ENCODE assay signal across 10 cellular contexts in genomic region chr2:207869784-207870778, GRCh38.
DNase-seq lines count a peak whose midpoint lies in the region; ATAC-seq and TF ChIP-seq lines count a peak whose summit lies in the region.
"Had no signal": no experiment of that assay in that cellular context is flagged by ENCODE, and none has a peak within 500 bp of the region (broad histone marks: within the 10 kb centered on the region; RNA-seq: fewer than 3 reads in every experiment).

No MANE protein-coding gene starts in this region.

- H3K27me3 ChIP-seq in colonic mucosa = no peaks in the 10 kb centered on the region
- H3K27me3 ChIP-seq in psoas muscle (ENCODE audit: insufficient read depth in 3 of 3, low read length in 2 of 3) = no peaks in the 10 kb centered on the region
- H3K27me3 ChIP-seq in aorta (ENCODE audit: control insufficient read depth in 1 of 2, insufficient read depth in 2 of 2, low read length in 1 of 2) = no peaks in the 10 kb centered on the region

- H3K27ac ChIP-seq in colonic mucosa (peak overlapping the region; percentile 4), psoas muscle (peak overlapping the region; percentile 11), aorta (ENCODE audit: low read depth in 1 of 2, low read length in 2 of 2) (no peak overlapping the region)

- H3K4me1 ChIP-seq in colonic mucosa = peaks cover under 1% of the 10 kb centered on the region
- H3K4me1 ChIP-seq in psoas muscle = peaks cover 13% of the 10 kb centered on the region
- no peaks in the 10 kb centered on the region for H3K4me1 ChIP-seq in aorta (ENCODE audit: control insufficient read depth in 1 of 2, insufficient read depth in 2 of 2, low read length in 2 of 2)

- peak; percentile 44 for ATAC-seq in GM18873 (IDR thresholded peaks at IDR 0.05; ENCODE audit: low FRiP score, unreplicated experiment)
- ATAC-seq in psoas muscle = peak in 1 of 4 donors; percentile 53
- ATAC-seq in GM19328 (IDR thresholded peaks at IDR 0.05; ENCODE audit: unreplicated experiment) = no peak
- ATAC-seq in aorta (ENCODE audit: low FRiP score) = no peak
- no peak for ATAC-seq in HG03439 (IDR thresholded peaks at IDR 0.05; ENCODE audit: unreplicated experiment)

- intact Hi-C loops in colonic mucosa (cut with DNase I) (no loop called here), psoas muscle (cut with DNase I) (no loop called here), aorta (cut with DNase I) (no loop called here)

- no peaks in the 10 kb centered on the region for H3K36me3 ChIP-seq in colonic mucosa
- no peaks in the 10 kb centered on the region for H3K36me3 ChIP-seq in psoas muscle (ENCODE audit: insufficient read depth in 1 of 2, low read depth in 1 of 2)
- no peaks in the 10 kb centered on the region for H3K36me3 ChIP-seq in aorta (ENCODE audit: control insufficient read depth in 1 of 2, insufficient read depth in 2 of 2, low read length in 1 of 2)

- TF ChIP-seq CTCF in colonic mucosa (IDR thresholded peaks at IDR 0.05) = no peak
- TF ChIP-seq CTCF in psoas muscle (IDR thresholded peaks at IDR 0.05) = no peak

- peak; percentile 84 for DNase-seq in HT1080 (ENCODE audit: low read depth)
- peak; percentile 37 for DNase-seq in colonic mucosa
- DNase-seq in psoas muscle = no peak
- no peak for DNase-seq in aorta
- no peak for DNase-seq in T1000 (lab: John Stamatoyannopoulos, UW)
- DNase-seq: activated CD4-positive, alpha-beta T cell treated with anti-CD3 and anti-CD28 coated beads, Interleukin-2, amount 50 U/mL, for 48 hours; NCI-H1930 had no signal

- H3K9me3 ChIP-seq in colonic mucosa (no peaks in the 10 kb centered on the region), psoas muscle (no peaks in the 10 kb centered on the region), aorta (ENCODE audit: control insufficient read depth, low read length) (no peaks in the 10 kb centered on the region)

- no peak overlapping the region for H3K9ac ChIP-seq in colonic mucosa (ENCODE audit: low read depth in 2 of 2, low read length in 2 of 2)

- no peak overlapping the region for H3K4me3 ChIP-seq in colonic mucosa
- no peak overlapping the region for H3K4me3 ChIP-seq in psoas muscle
- no peak overlapping the region for H3K4me3 ChIP-seq in aorta (ENCODE audit: low read length in 2 of 2)

- WGBS in psoas muscle, 3 donors = 68 to 93% (median 77%) methylated on average over 7 of the region's 7 CpGs
- 83 to 97% methylated on average over 7 of the region's 7 CpGs for WGBS in aorta, 2 donors

Comparison
In these comparisons a context has a peak if more than half of its experiments do, and no peak if none do; other contexts are left out.
1. DNase-seq: peak in HT1080 (single experiment) and colonic mucosa (single experiment); none in psoas muscle (0 of 2), aorta (0 of 2) and T1000 (single experiment).
2. H3K27ac ChIP-seq: peak in colonic mucosa (single experiment) and psoas muscle (single experiment); none in aorta (0 of 2).